In the genomic region with DNA sequence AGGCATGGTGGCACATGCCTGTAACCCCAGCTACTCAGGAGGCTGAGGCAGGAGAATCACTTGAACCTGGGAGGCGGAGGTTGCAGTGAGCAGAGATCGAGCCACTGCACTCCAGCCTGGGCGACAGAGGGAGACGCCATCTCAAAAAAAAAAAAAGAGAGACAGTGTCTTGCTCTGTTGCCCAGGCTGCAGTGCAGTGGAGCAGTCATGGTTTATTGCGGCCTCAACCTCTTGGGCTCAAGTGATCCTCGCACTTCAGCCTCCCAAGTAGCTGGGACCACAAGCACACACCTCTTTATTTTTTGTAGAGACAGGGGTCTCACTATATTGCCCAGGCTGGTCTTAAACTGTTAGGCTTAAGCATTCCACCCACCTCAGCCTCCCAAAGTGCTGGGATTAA, we compare ENCODE assay signal across 2 cellular contexts. TPM values are rescaled to one million over a fixed set of nuclear protein-coding genes. Genes with fewer than 3 reads are reported as not detected.
"Had no signal": no experiment of that assay in that cellular context is flagged by ENCODE, and none has a peak within 500 bp of the region (broad histone marks: within the 10 kb centered on the region; RNA-seq: fewer than 3 reads in every experiment).

No MANE protein-coding gene starts in this region.

RNA-seq across cellular contexts. Expression of a gene that starts 21.1 kb away (rescaled TPM):
- total RNA-seq: cardiac septum had no signal
- polyA plus RNA-seq: aorta had no signal
